ENCODE assay signal across 1 cellular context in the genomic region with DNA sequence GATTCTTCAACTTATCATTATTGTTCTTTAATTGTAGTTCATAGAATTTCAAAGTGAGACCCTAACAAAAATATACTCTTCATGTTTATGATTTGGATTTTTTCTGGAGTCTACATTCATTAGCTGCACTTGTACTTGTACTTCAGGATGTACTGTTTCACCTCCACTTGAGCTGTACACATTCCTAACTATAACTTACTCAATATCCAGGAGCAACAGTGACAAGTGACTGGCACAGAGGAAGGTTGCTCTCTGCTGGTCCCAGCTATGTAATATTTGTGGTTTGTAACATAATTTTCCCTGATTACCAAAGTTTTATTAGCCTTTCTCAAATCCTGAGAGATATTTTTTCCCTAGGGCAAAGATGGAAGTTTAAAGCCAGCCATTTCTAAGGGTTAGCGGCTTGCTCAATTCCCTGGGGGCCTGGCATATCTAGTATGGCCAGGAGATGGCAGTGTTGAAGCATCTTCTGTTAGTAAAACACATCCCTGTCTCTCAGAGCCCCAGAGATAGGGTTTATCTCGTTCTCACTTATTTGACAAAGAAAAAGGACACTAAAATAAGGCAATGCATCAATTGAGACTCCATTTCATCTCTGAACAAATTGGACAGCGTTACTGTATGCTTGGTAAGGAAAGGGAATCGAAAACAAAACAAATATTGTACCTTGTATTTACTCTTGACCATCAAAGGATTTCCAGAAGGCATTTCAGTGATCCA.
TF ChIP-seq lines count a peak whose summit lies in the region.

No MANE protein-coding gene starts in this region.

TF ChIP-seq in K562, 482 proteins besides CTCF, POLR2A, EP300 and RAD21 (continued from another document):
- TF ChIP-seq ZNF766 (CRISPR knock-in tag; conservative IDR thresholded peaks at IDR 0.05) (peak; percentile 73; the same call in 1 of the 2 replicates), ZNF445 (CRISPR knock-in tag; IDR thresholded peaks at IDR 0.05; ENCODE audit: low read depth) (no peak), NBN (IDR thresholded peaks at IDR 0.05; ENCODE audit: low read depth) (peak; percentile 29; the same call in 1 of the 2 replicates), HDAC1 (IDR thresholded peaks at IDR 0.05) (peak in 1 of 2 experiments; percentile 45; a peak in 1 of 4 replicates)
- TF ChIP-seq, protein P1, sequence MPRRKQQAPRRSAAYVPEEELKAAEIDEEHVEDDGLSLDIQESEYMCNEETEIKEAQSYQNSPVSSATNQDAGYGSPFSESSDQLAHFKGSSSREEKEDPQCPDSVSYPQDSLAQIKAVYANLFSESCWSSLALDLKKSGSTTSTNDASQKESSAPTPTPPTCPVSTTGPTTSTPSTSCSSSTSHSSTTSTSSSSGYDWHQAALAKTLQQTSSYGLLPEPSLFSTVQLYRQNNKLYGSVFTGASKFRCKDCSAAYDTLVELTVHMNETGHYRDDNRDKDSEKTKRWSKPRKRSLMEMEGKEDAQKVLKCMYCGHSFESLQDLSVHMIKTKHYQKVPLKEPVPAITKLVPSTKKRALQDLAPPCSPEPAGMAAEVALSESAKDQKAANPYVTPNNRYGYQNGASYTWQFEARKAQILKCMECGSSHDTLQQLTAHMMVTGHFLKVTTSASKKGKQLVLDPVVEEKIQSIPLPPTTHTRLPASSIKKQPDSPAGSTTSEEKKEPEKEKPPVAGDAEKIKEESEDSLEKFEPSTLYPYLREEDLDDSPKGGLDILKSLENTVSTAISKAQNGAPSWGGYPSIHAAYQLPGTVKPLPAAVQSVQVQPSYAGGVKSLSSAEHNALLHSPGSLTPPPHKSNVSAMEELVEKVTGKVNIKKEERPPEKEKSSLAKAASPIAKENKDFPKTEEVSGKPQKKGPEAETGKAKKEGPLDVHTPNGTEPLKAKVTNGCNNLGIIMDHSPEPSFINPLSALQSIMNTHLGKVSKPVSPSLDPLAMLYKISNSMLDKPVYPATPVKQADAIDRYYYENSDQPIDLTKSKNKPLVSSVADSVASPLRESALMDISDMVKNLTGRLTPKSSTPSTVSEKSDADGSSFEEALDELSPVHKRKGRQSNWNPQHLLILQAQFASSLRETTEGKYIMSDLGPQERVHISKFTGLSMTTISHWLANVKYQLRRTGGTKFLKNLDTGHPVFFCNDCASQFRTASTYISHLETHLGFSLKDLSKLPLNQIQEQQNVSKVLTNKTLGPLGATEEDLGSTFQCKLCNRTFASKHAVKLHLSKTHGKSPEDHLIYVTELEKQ (CRISPR knock-in tag; IDR thresholded peaks at IDR 0.05) = no peak
- TF ChIP-seq, protein P2, sequence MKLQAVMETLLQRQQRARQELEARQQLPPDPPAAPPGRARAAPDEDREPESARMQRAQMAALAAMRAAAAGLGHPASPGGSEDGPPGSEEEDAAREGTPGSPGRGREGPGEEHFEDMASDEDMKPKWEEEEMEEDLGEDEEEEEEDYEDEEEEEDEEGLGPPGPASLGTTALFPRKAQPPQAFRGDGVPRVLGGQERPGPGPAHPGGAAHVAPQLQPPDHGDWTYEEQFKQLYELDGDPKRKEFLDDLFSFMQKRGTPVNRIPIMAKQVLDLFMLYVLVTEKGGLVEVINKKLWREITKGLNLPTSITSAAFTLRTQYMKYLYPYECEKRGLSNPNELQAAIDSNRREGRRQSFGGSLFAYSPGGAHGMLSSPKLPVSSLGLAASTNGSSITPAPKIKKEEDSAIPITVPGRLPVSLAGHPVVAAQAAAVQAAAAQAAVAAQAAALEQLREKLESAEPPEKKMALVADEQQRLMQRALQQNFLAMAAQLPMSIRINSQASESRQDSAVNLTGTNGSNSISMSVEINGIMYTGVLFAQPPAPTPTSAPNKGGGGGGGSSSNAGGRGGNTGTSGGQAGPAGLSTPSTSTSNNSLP (IDR thresholded peaks at IDR 0.05; ENCODE audit: borderline replicate concordance, low read depth, low read length) = 0 out of 2 replicates have a peak, but pooled peaks have one; percentile 45
